In the genomic region with DNA sequence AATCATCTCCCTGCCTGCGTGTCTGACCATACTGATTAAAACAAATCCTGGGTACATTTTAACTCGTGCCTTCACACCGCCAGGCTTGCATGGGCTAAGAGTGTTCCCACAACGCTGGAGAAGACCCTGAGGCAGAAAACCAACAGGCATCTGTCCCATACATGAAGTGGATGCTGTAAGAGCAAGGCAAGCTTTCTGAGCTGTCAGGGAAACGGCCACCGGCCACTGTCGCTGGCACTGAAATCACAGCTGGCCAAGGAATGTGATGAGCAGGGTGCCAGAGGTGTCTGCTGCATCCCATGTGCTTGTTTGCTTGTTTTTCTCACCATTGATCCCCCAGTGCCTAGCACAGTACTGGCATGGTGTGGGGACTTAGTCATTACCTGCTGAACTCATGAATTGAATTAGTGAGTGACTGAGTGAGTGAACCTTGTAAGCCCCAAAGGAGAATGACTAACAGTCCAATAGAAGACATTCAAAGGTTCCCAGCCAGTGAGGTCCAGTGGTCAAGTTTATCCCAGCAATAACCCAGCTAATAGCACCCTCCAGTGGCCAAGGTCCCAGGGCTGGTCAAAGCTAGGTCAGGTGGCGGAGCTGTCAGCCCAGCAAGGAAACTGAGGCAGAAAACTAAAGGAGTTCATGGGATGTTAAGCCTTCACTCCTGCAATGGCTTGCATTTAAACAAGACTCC, we compare ENCODE assay signal across 11 cellular contexts.
DNase-seq lines count a peak whose midpoint lies in the region; ATAC-seq and TF ChIP-seq lines count a peak whose summit lies in the region.
"Had no signal": no experiment of that assay in that cellular context is flagged by ENCODE, and none has a peak within 500 bp of the region (broad histone marks: within the 10 kb centered on the region; RNA-seq: fewer than 3 reads in every experiment).

No MANE protein-coding gene starts in this region.

- H3K4me3 Mint-ChIP-seq in activated CD8-positive, alpha-beta memory T cell treated with anti-CD3 and anti-CD28 coated beads, Interleukin-2, amount 10 ng/mL, durations not matched to agents 7 days and 5 days = no peak overlapping the region
- H3K4me3 Mint-ChIP-seq: activated naive CD8-positive, alpha-beta T cell had no signal

- H3K4me3 ChIP-seq in fibroblast of villous mesenchyme (ENCODE audit: low read depth, low read length) (no peak overlapping the region), vagina (no peak overlapping the region)

- no peaks in the 10 kb centered on the region for H3K27me3 ChIP-seq in vagina

- no peak for TF ChIP-seq POLR2A in vagina (IDR thresholded peaks at IDR 0.05)

- H3K27ac Mint-ChIP-seq in activated CD8-positive, alpha-beta memory T cell treated with anti-CD3 and anti-CD28 coated beads, Interleukin-2, amount 10 ng/mL, durations not matched to agents 7 days and 5 days = no peak overlapping the region
- H3K27ac Mint-ChIP-seq: activated naive CD8-positive, alpha-beta T cell had no signal

- H3K4me1 Mint-ChIP-seq in activated CD8-positive, alpha-beta memory T cell treated with anti-CD3 and anti-CD28 coated beads, Interleukin-2, amount 10 ng/mL, durations not matched to agents 7 days and 5 days = peaks cover 5% of the 10 kb centered on the region

- DNase-seq in activated CD8-positive, alpha-beta memory T cell treated with anti-CD3 and anti-CD28 coated beads, Interleukin-2, amount 10 ng/mL, durations not matched to agents 7 days and 5 days = peak; percentile 25
- DNase-seq in activated CD8-positive, alpha-beta memory T cell treated with anti-CD3 and anti-CD28 coated beads, Interleukin-2, amount 50 U/mL, for 48 hours = no peak
- DNase-seq in fibroblast of villous mesenchyme (ENCODE audit: low read depth) = peak; percentile 22
- peak; percentile 70 to 83 for DNase-seq in vagina (ENCODE audit: extremely low spot score in 2 of 2)
- DNase-seq in SIG-M5 (lab: John Stamatoyannopoulos, UW) = no peak
- DNase-seq in NCI-H526 (lab: John Stamatoyannopoulos, UW) = no peak
- DNase-seq: mesenchymal stem cell had no signal

- no peaks in the 10 kb centered on the region for H3K36me3 ChIP-seq in vagina

- CTCF ChIA-PET in activated CD8-positive, alpha-beta memory T cell treated with anti-CD3 and anti-CD28 coated beads, Interleukin-2, amount 10 ng/mL, durations not matched to agents 7 days and 5 days (lab: Charles Lee) = no interaction called here

- no peaks in the 10 kb centered on the region for H3K9me3 Mint-ChIP-seq in activated CD8-positive, alpha-beta memory T cell treated with anti-CD3 and anti-CD28 coated beads, Interleukin-2, amount 10 ng/mL, durations not matched to agents 7 days and 5 days (ENCODE audit: low read depth)

- ATAC-seq in activated CD8-positive, alpha-beta memory T cell treated with anti-CD3 and anti-CD28 coated beads, Interleukin-2, amount 10 ng/mL, durations not matched to agents 7 days and 5 days = no peak
- ATAC-seq in SK-N-SH treated with all-trans-retinoic acid at 6 μM for 48 hours = peak; percentile 9; the same call in 1 of the 3 replicates
- ATAC-seq in HG02852 (IDR thresholded peaks at IDR 0.05; ENCODE audit: unreplicated experiment) = no peak
- ATAC-seq: activated CD4-positive, CD25-positive, alpha-beta regulatory T cell treated with anti-CD3 and anti-CD28 coated beads, Interleukin-2, amount 50 U/mL, for 24 hours had no signal

- peak; percentile 45 for TF ChIP-seq CTCF in fibroblast of villous mesenchyme (IDR thresholded peaks at IDR 0.05; ENCODE audit: insufficient read depth, low read depth, low read length)
- no peak for TF ChIP-seq CTCF in vagina (IDR thresholded peaks at IDR 0.05)

- no peaks in the 10 kb centered on the region for H3K36me3 Mint-ChIP-seq in activated CD8-positive, alpha-beta memory T cell treated with anti-CD3 and anti-CD28 coated beads, Interleukin-2, amount 10 ng/mL, durations not matched to agents 7 days and 5 days

- no peaks in the 10 kb centered on the region for H3K9me3 ChIP-seq in vagina

- peaks cover 25% of the 10 kb centered on the region for H3K27me3 Mint-ChIP-seq in activated CD8-positive, alpha-beta memory T cell treated with anti-CD3 and anti-CD28 coated beads, Interleukin-2, amount 10 ng/mL, durations not matched to agents 7 days and 5 days

- peaks cover 28% of the 10 kb centered on the region for H3K4me1 ChIP-seq in vagina

- intact Hi-C loops in vagina (cut with DNase I) = no loop called here

- H3K27ac ChIP-seq in vagina = no peak overlapping the region

TF ChIP-seq in SK-N-SH treated with all-trans-retinoic acid at 6 μM for 48 hours, 23 proteins besides CTCF, POLR2A, EP300 and RAD21:
- TF ChIP-seq ZNF565 (CRISPR knock-in tag; conservative IDR thresholded peaks at IDR 0.05; ENCODE audit: low read depth) = no peak

Comparison
In these comparisons a context has a peak if more than half of its experiments do, and no peak if none do; other contexts are left out.
1. DNase-seq: peak in activated CD8-positive, alpha-beta memory T cell treated with anti-CD3 and anti-CD28 coated beads, Interleukin-2, amount 10 ng/mL, durations not matched to agents 7 days and 5 days (single experiment), fibroblast of villous mesenchyme (single experiment) and vagina (2 of 2); none in activated CD8-positive, alpha-beta memory T cell treated with anti-CD3 and anti-CD28 coated beads, Interleukin-2, amount 50 U/mL, for 48 hours (single experiment), SIG-M5 (single experiment) and NCI-H526 (0 of 2).